In the genomic region with DNA sequence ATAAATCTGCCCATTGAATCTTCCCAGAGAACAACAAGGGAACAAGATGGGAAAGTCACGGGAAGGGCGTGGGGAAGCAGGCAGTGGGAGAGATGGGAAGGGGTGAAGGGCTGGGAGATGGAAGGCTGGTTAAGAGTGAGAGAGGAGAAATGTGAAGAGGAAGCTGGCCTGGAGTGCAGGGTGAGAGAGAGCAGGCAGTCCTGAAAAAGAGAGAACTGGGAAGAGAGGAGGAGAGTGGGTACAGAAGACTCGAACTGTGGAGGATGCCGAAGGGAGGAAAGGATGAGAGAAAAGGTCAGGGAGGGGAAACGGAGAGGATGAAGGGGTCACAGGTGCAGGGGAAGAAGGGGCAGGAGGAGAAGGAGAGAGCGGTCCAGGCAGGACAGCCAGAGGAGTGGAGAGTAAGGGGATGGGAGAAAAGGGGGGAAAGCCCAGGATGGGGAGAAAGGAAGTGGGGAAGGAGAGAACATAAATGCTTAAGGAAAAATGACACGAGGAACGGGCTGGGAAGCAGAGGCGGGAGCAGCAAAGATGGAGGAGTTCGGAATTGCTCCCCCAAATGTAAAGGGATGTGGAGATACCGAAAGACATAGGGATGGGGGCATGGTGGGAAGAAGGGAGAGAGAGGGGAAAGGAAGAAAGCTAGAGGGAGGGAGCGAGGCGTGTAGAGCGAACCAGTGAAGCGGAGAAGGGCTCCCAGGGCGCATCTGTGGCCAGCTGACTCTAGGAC, we compare ENCODE assay signal across 8 cellular contexts. TPM values are rescaled to one million over a fixed set of nuclear protein-coding genes. Genes with fewer than 3 reads are reported as not detected.
DNase-seq lines count a peak whose midpoint lies in the region; ATAC-seq and TF ChIP-seq lines count a peak whose summit lies in the region.

No MANE protein-coding gene starts in this region.

- H3K27me3 ChIP-seq in BE2C = no peaks in the 10 kb centered on the region
- H3K27me3 ChIP-seq in HUES6 (ENCODE audit: control insufficient read depth, insufficient read depth, low read length) = peaks cover 30% of the 10 kb centered on the region
- H3K27me3 ChIP-seq in dorsolateral prefrontal cortex = peaks cover 0 to 58% (median 18%) of the 10 kb centered on the region in 45 donors
- H3K27me3 ChIP-seq in neural cell (ENCODE audit: insufficient read depth, low read depth, low read length) = no peaks in the 10 kb centered on the region
- H3K27me3 ChIP-seq in body of pancreas = peaks cover 6 to 21% of the 10 kb centered on the region in 2 donors

- H3K27ac ChIP-seq in HUES6 (ENCODE audit: low read depth, low read length) = no peak overlapping the region
- H3K27ac ChIP-seq in dorsolateral prefrontal cortex = peak overlapping the region in 47 of 59 donors; percentile 11 to 91 (median 80)
- H3K27ac ChIP-seq in neural cell (ENCODE audit: low read length) = peak overlapping the region; percentile 77
- no peak overlapping the region for H3K27ac ChIP-seq in RWPE1
- no peak overlapping the region for H3K27ac ChIP-seq in body of pancreas

- CTCF ChIA-PET in RWPE1 (lab: Yijun Ruan, JAX) = interaction anchor here (0.6 to 1.6 kb wide), 3 partner anchors 26 to 85 kb away, joined by 4 to 9 read pairs (median 6); no protein-coding TSS in a partner anchor

- 12 to 17% methylated on average over 16 of the region's 16 CpGs for WGBS in body of pancreas, 2 donors

- TF ChIP-seq CTCF in BE2C (IDR thresholded peaks at IDR 0.05; ENCODE audit: low read depth, low read length) (no peak), dorsolateral prefrontal cortex (IDR thresholded peaks at IDR 0.05 in 54 of 56, conservative IDR thresholded peaks at IDR 0.05 in 2 of 56; ENCODE audit: low read depth in 1 of 56, partially characterized antibody in 56 of 56) (no peak), neural cell (IDR thresholded peaks at IDR 0.05; ENCODE audit: poor library complexity, severe bottlenecking) (no peak), RWPE1 (conservative IDR thresholded peaks at IDR 0.05; ENCODE audit: low read depth) (no peak), body of pancreas (IDR thresholded peaks at IDR 0.05) (no peak)

- H3K4me3 ChIP-seq in BE2C (ENCODE audit: low read depth, low read length) (peak overlapping the region; percentile 67), HUES6 (ENCODE audit: low read depth, low read length) (peak overlapping the region; percentile 84), dorsolateral prefrontal cortex (peak overlapping the region; percentile 16 to 80 (median 65)), neural cell (ENCODE audit: low read length) (peak overlapping the region; percentile 97), body of pancreas (no peak overlapping the region)

- TF ChIP-seq RAD21 in neural cell (conservative IDR thresholded peaks at IDR 0.05) = no peak

- peaks cover 8% of the 10 kb centered on the region for H3K79me2 ChIP-seq in neural cell (replicated peaks; ENCODE audit: insufficient read depth, low read length)

- H3K4me2 ChIP-seq in neural cell (ENCODE audit: low read length) = peak overlapping the region; percentile 88

- H3F3A ChIP-seq in neural cell (ENCODE audit: insufficient read depth, low read length, poor library complexity, severe bottlenecking) = no peaks in the 10 kb centered on the region

- H3K9ac ChIP-seq in HUES6 (ENCODE audit: low read length) (no peak overlapping the region), neural cell (ENCODE audit: low read length) (peak overlapping the region; percentile 96)

- intact Hi-C loops in dorsolateral prefrontal cortex (cut with DNase I) = no loop called here
- intact Hi-C loops in body of pancreas (cut with DNase I) = no loop called here

- H3K9me2 ChIP-seq in neural cell (ENCODE audit: insufficient read depth, low read length) = no peaks in the 10 kb centered on the region

- TF ChIP-seq POLR2A in body of pancreas (IDR thresholded peaks at IDR 0.05) = no peak

- no peak for ATAC-seq in body of pancreas
- ATAC-seq in HG03342 (IDR thresholded peaks at IDR 0.05; ENCODE audit: unreplicated experiment) = no peak

- no peaks in the 10 kb centered on the region for H3K36me3 ChIP-seq in BE2C
- peaks cover 2% of the 10 kb centered on the region; the same call in 1 of the 2 replicates for H3K36me3 ChIP-seq in HUES6 (ENCODE audit: control insufficient read depth, insufficient read depth, low read length)
- no peaks in the 10 kb centered on the region for H3K36me3 ChIP-seq in neural cell (ENCODE audit: insufficient read depth, low read length)
- H3K36me3 ChIP-seq in body of pancreas (replicated peaks in 1 of 2; ENCODE audit: insufficient read depth in 1 of 2, low read depth in 2 of 2) = no peaks in the 10 kb centered on the region

- H3K4me1 ChIP-seq in BE2C (no peaks in the 10 kb centered on the region), HUES6 (ENCODE audit: control insufficient read depth, insufficient read depth, low read length) (peaks cover 21% of the 10 kb centered on the region), body of pancreas (peaks cover 14% of the 10 kb centered on the region)

- H3K9me3 ChIP-seq in BE2C (no peaks in the 10 kb centered on the region), HUES6 (ENCODE audit: control insufficient read depth, insufficient read depth, low read depth, low read length) (no peaks in the 10 kb centered on the region), neural cell (ENCODE audit: low read length) (no peaks in the 10 kb centered on the region), body of pancreas (no peaks in the 10 kb centered on the region)

- H2AFZ ChIP-seq in neural cell (ENCODE audit: low read depth, low read length) = peak overlapping the region; percentile 80

- H4K20me1 ChIP-seq in neural cell (ENCODE audit: insufficient read depth) = no peaks in the 10 kb centered on the region

- POLR2A ChIA-PET in RWPE1 (lab: Yijun Ruan, JAX; ENCODE audit: low non-redundant PET) = no interaction called here

- DNase-seq in BE2C (no peak), dorsolateral prefrontal cortex (no peak), D341Med (ENCODE audit: low spot score) (no peak), RWPE1 (ENCODE audit: low spot score) (no peak), body of pancreas (no peak)

- no peak for TF ChIP-seq EP300 in neural cell (conservative IDR thresholded peaks at IDR 0.05; ENCODE audit: poor library complexity, severe bottlenecking)

TF ChIP-seq in neural cell, 6 proteins besides CTCF, POLR2A, EP300 and RAD21:
- TF ChIP-seq, protein P1, sequence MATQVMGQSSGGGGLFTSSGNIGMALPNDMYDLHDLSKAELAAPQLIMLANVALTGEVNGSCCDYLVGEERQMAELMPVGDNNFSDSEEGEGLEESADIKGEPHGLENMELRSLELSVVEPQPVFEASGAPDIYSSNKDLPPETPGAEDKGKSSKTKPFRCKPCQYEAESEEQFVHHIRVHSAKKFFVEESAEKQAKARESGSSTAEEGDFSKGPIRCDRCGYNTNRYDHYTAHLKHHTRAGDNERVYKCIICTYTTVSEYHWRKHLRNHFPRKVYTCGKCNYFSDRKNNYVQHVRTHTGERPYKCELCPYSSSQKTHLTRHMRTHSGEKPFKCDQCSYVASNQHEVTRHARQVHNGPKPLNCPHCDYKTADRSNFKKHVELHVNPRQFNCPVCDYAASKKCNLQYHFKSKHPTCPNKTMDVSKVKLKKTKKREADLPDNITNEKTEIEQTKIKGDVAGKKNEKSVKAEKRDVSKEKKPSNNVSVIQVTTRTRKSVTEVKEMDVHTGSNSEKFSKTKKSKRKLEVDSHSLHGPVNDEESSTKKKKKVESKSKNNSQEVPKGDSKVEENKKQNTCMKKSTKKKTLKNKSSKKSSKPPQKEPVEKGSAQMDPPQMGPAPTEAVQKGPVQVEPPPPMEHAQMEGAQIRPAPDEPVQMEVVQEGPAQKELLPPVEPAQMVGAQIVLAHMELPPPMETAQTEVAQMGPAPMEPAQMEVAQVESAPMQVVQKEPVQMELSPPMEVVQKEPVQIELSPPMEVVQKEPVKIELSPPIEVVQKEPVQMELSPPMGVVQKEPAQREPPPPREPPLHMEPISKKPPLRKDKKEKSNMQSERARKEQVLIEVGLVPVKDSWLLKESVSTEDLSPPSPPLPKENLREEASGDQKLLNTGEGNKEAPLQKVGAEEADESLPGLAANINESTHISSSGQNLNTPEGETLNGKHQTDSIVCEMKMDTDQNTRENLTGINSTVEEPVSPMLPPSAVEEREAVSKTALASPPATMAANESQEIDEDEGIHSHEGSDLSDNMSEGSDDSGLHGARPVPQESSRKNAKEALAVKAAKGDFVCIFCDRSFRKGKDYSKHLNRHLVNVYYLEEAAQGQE (IDR thresholded peaks at IDR 0.05; ENCODE audit: borderline replicate concordance) = no peak
- TF ChIP-seq POLR2AphosphoS5 (IDR thresholded peaks at IDR 0.05) (no peak), SMC3 (conservative IDR thresholded peaks at IDR 0.05; ENCODE audit: poor library complexity) (no peak), MXI1 (conservative IDR thresholded peaks at IDR 0.05; ENCODE audit: poor library complexity, severe bottlenecking) (no peak), TAF1 (IDR thresholded peaks at IDR 0.05; ENCODE audit: low read depth) (no peak), EZH2 (IDR thresholded peaks at IDR 0.05; ENCODE audit: borderline replicate concordance, insufficient read depth, low read length, poor library complexity, severe bottlenecking) (no peak)

RNA-seq across cellular contexts. Expression of a gene that starts 1.2 kb away (rescaled TPM):
- 19.7 TPM for polyA plus RNA-seq in BE2C (2012; ENCODE audit: insufficient read depth, insufficient read length, low read depth)
- total RNA-seq in dorsolateral prefrontal cortex = 100 to 1,000 TPM in 16 of 120 experiments, 10 to 100 TPM in 104; 24.4 to 128 (median 80.6) TPM
- 2.1 and 4.4 TPM in 2 replicates for polyA plus RNA-seq in neural cell
- polyA minus RNA-seq in neural cell = 3.5 and 3.9 TPM in 2 replicates
- not detected for total RNA-seq in body of pancreas

RNA-seq across cellular contexts. Expression of a gene that starts 10.2 kb away (rescaled TPM):
- 171 TPM for polyA plus RNA-seq in BE2C (2012; ENCODE audit: insufficient read depth, insufficient read length, low read depth)
- 10 to 100 TPM; 37.7 to 73.6 (median 53.6) TPM for total RNA-seq in dorsolateral prefrontal cortex
- polyA plus RNA-seq in neural cell = 25.8 and 30.2 TPM in 2 replicates
- 28.7 and 29.7 TPM in 2 replicates for polyA minus RNA-seq in neural cell
- 10 to 100 TPM; 20.0 to 25.4 TPM for total RNA-seq in body of pancreas

RNA-seq across cellular contexts. Expression of a gene that starts 24.4 kb away (rescaled TPM):
- 335 TPM for polyA plus RNA-seq in BE2C (2012; ENCODE audit: insufficient read depth, insufficient read length, low read depth)
- total RNA-seq in dorsolateral prefrontal cortex (100 to 1,000 TPM in 69 of 120 experiments, 10 to 100 TPM in 51; 52.6 to 143 (median 103) TPM), body of pancreas (10 to 100 TPM; 20.2 to 27.7 TPM)
- 45.8 and 50.2 TPM in 2 replicates for polyA plus RNA-seq in neural cell
- 22.2 and 22.6 TPM in 2 replicates for polyA minus RNA-seq in neural cell

RNA-seq across cellular contexts. Expression of a gene that starts 36.5 kb away (rescaled TPM):
- 50.8 TPM for polyA plus RNA-seq in BE2C (2012; ENCODE audit: insufficient read depth, insufficient read length, low read depth)
- total RNA-seq in dorsolateral prefrontal cortex (10 to 100 TPM; 45.0 to 72.1 (median 59.4) TPM), body of pancreas (10 to 100 TPM; 23.3 to 39.9 TPM)
- 522 and 540 TPM in 2 replicates for polyA plus RNA-seq in neural cell
- 128 and 145 TPM in 2 replicates for polyA minus RNA-seq in neural cell

RNA-seq across cellular contexts. Expression of a gene that starts 52.2 kb away (rescaled TPM):
- 2.3 TPM for polyA plus RNA-seq in BE2C (2012; ENCODE audit: insufficient read depth, insufficient read length, low read depth)
- total RNA-seq in dorsolateral prefrontal cortex = 1 to 10 TPM in 108 of 120 experiments, under 1 TPM in 11, not detected in 1; 0.40 to 8.0 (median 2.0) TPM
- 1.6 and 4.7 TPM in 2 replicates for polyA plus RNA-seq in neural cell
- 1.7 and 2.0 TPM in 2 replicates for polyA minus RNA-seq in neural cell
- 1 to 10 TPM in 1 of 2 donors, under 1 TPM in 1; 0.78 to 5.9 TPM for total RNA-seq in body of pancreas

Comparison
In these comparisons a context has a peak if more than half of its experiments do, and no peak if none do; other contexts are left out.
1. H3K4me3 ChIP-seq: peak in BE2C (single experiment), HUES6 (single experiment), dorsolateral prefrontal cortex (59 of 59) and neural cell (single experiment); none in body of pancreas (0 of 2).
2. H3K27ac ChIP-seq: peak in dorsolateral prefrontal cortex (47 of 59) and neural cell (single experiment); none in HUES6 (single experiment), RWPE1 (single experiment) and body of pancreas (0 of 4).
3. RNA of a gene that starts 1.2 kb away (total RNA-seq): 24.4 to 128 TPM in dorsolateral prefrontal cortex; not detected in body of pancreas; every median in the first group is over 10 times any median in the second.